Comparison of ENCODE assay signal across 9 cellular contexts in the genomic region with DNA sequence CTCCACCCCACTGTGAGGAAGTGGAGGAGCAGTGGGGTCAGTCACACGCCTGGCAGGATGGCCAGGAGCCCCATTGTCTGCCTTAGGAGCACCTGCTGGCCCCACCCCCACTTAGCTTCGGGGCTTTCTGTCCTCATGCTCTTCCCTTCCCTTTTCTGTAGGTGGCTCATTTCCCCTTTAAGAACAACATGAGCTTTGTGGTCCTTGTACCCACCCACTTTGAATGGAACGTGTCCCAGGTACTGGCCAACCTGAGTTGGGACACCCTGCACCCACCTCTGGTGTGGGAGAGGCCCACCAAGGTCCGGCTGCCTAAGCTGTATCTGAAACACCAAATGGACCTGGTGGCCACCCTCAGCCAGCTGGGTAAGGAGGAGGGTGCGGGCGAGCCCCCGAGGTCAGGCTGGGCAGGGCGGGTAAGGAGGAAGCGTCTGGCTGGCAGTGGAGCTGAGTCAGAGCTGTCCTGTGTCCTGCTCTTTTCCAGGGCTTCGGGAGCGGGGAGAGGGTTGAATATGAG. TPM values are rescaled to one million over a fixed set of nuclear protein-coding genes. Genes with fewer than 3 reads are reported as not detected.
A peak's percentile ranks its signal among the peaks of the same experiment; 100 is the strongest.
DNase-seq lines count a peak whose midpoint lies in the region; ATAC-seq and TF ChIP-seq lines count a peak whose summit lies in the region.
"Had no signal": no experiment of that assay in that cellular context is flagged by ENCODE, and none has a peak within 500 bp of the region (broad histone marks: within the 10 kb centered on the region; RNA-seq: fewer than 3 reads in every experiment).

No MANE protein-coding gene starts in this region.

- intact Hi-C loops in Panc1 (cut with micrococcal nuclease; ENCODE audit: unreplicated experiment) = no loop called here
- intact Hi-C loops in spleen (cut with DNase I; ENCODE audit: low total_unique reads) = no loop called here

- H3K27me3 ChIP-seq in H7 (ENCODE audit: control insufficient read depth, insufficient read depth, low read length) = no peaks in the 10 kb centered on the region
- H3K27me3 ChIP-seq in Panc1 (ENCODE audit: control insufficient read depth, insufficient read depth, low read length) = no peaks in the 10 kb centered on the region
- no peaks in the 10 kb centered on the region for H3K27me3 ChIP-seq in spleen (replicated peaks in 1 of 7)

- BruUV-seq in Panc1 (replicated peaks; lab: Mats Ljungman, UMichigan) = no TSS peak

- no peak for TF ChIP-seq CTCF in Panc1 (IDR thresholded peaks at IDR 0.05)
- peak in 1 of 11 experiments; percentile 15 for TF ChIP-seq CTCF in spleen (IDR thresholded peaks at IDR 0.05 in 8 of 11, conservative IDR thresholded peaks at IDR 0.05 in 3 of 11)

- CTCF ChIA-PET in Panc1 (lab: Charles Lee) = no interaction called here

- peak; percentile 84 for DNase-seq in H7
- DNase-seq in Panc1 (ENCODE audit: low read depth, low spot score) = no peak
- peak; percentile 41 for DNase-seq in glomerular visceral epithelial cell (ENCODE audit: extremely low spot score)
- peak; percentile 83 for DNase-seq in spleen
- DNase-seq in activated CD4-positive, CD25-positive, alpha-beta regulatory T cell treated with anti-CD3 and anti-CD28 coated beads, Interleukin-2, amount 50 U/mL, for 72 hours = no peak
- no peak for DNase-seq in cortex of kidney (lab: John Stamatoyannopoulos, UW)
- no peak for DNase-seq in activated T-cell treated with anti-CD3 and anti-CD28 coated beads, Interleukin-2, amount 50 U/mL, for 1 hour

- WGBS in spleen, 5 donors = 16 to 29% (median 19%) methylated on average over 7 to 11 of the region's 11 CpGs

- no peak overlapping the region for H3K4me3 ChIP-seq in H7 (ENCODE audit: insufficient read depth, low read depth, low read length)
- H3K4me3 ChIP-seq in Panc1 (ENCODE audit: low read depth in 2 of 2, low read length in 2 of 2) = no peak overlapping the region
- peak overlapping the region in 4 of 8 donors; percentile 8 to 54 (median 12) for H3K4me3 ChIP-seq in spleen
- H3K4me3 ChIP-seq: SK-N-MC had no signal

- in situ Hi-C loops in Panc1 (cut with HindIII; ENCODE audit: low pct_unique_long_range_greater_than_20kb, low sequenced_read_pairs) = no loop called here

- H3K36me3 ChIP-seq in H7 (replicated peaks; ENCODE audit: control insufficient read depth, insufficient read depth, low read length) (no peaks in the 10 kb centered on the region), Panc1 (ENCODE audit: control insufficient read depth, insufficient read depth, low read length) (no peaks in the 10 kb centered on the region), spleen (no peaks in the 10 kb centered on the region)

- H3K4me1 ChIP-seq in Panc1 (ENCODE audit: control insufficient read depth, insufficient read depth, low read length) (peaks cover 5% of the 10 kb centered on the region; the same call in 1 of the 2 replicates), spleen (peaks cover 3 to 47% (median 14%) of the 10 kb centered on the region in 6 donors)

- peak overlapping the region; percentile 51; the same call in 1 of the 2 replicates for H3K27ac ChIP-seq in Panc1 (ENCODE audit: low read length)
- H3K27ac ChIP-seq in spleen = peak overlapping the region in 5 of 8 donors; percentile 9 to 77 (median 48)
- H3K27ac ChIP-seq: SK-N-MC had no signal

- no peak for TF ChIP-seq POLR2A in spleen (IDR thresholded peaks at IDR 0.05)

- POLR2A ChIA-PET in Panc1 (lab: Charles Lee) = interaction anchor here (0.5 kb wide), 1 partner anchor 114 kb away, joined by 3 read pairs; no protein-coding TSS in a partner anchor

- ATAC-seq in Panc1 (peak; percentile 60), HG02973 (IDR thresholded peaks at IDR 0.05; ENCODE audit: unreplicated experiment) (no peak)

- H3K9me3 ChIP-seq in Panc1 (ENCODE audit: control insufficient read depth, insufficient read depth, low read depth, low read length) (no peaks in the 10 kb centered on the region), spleen (no peaks in the 10 kb centered on the region)

RNA-seq across cellular contexts. Expression of a gene that starts 9.4 kb away (rescaled TPM):
- total RNA-seq in H7 (2014; rRNA removed; shearing (Covaris generic)) = 30.3 and 33.4 TPM in 2 replicates
- total RNA-seq in Panc1 (2021; ENCODE audit: unreplicated experiment) (4.6 TPM), spleen (100 to 1,000 TPM in 5 of 7 donors, 10 to 100 TPM in 2; 79.8 to 361 (median 192) TPM)
- 10.1 TPM for polyA plus RNA-seq in Panc1 (2012; ENCODE audit: insufficient read length)
- polyA plus RNA-seq in spleen = 100 to 1,000 TPM in 1 of 3 donors, 10 to 100 TPM in 2; 53.5 to 132 (median 99.5) TPM

RNA-seq across cellular contexts. Expression of a gene that starts 9.8 kb away (rescaled TPM):
- 0.52 and 0.74 TPM in 2 replicates for total RNA-seq in H7 (2014; rRNA removed; shearing (Covaris generic))
- total RNA-seq in Panc1 (2021; ENCODE audit: unreplicated experiment) (0.77 TPM), spleen (1 to 10 TPM; 1.6 to 7.9 (median 5.0) TPM)
- 1.3 TPM for polyA plus RNA-seq in Panc1 (2012; ENCODE audit: insufficient read length)
- polyA plus RNA-seq in spleen = 1 to 10 TPM; 3.5 to 7.0 (median 4.9) TPM

RNA-seq across cellular contexts. Expression of a gene that starts 28.0 kb away (rescaled TPM):
- total RNA-seq in H7 (2014; rRNA removed; shearing (Covaris generic)) = 13.2 and 14.3 TPM in 2 replicates
- total RNA-seq in Panc1 (2021; ENCODE audit: unreplicated experiment) = 29.5 TPM
- polyA plus RNA-seq in Panc1 (2012; ENCODE audit: insufficient read length) = 36.4 TPM
- total RNA-seq in spleen = 10 to 100 TPM; 38.2 to 74.7 (median 54.7) TPM
- polyA plus RNA-seq in spleen = 10 to 100 TPM; 16.2 to 41.3 (median 29.3) TPM

RNA-seq across cellular contexts. Expression of a gene that starts 42.3 kb away (rescaled TPM):
- total RNA-seq in H7 (2014; rRNA removed; shearing (Covaris generic)) = 0.04 and 0.45 TPM in 2 replicates
- total RNA-seq in Panc1 (2021; ENCODE audit: unreplicated experiment) = 7.0 TPM
- 3.0 TPM for polyA plus RNA-seq in Panc1 (2012; ENCODE audit: insufficient read length)
- total RNA-seq in spleen = 1 to 10 TPM; 1.7 to 5.4 (median 3.1) TPM
- under 1 TPM; 0.26 to 0.67 (median 0.28) TPM for polyA plus RNA-seq in spleen

Comparison
In these comparisons a context has a peak if more than half of its experiments do, and no peak if none do; other contexts are left out.
1. DNase-seq: peak in H7 (single experiment), glomerular visceral epithelial cell (single experiment) and spleen (single experiment); none in Panc1 (single experiment), activated CD4-positive, CD25-positive, alpha-beta regulatory T cell treated with anti-CD3 and anti-CD28 coated beads, Interleukin-2, amount 50 U/mL, for 72 hours (single experiment), cortex of kidney (single experiment) and activated T-cell treated with anti-CD3 and anti-CD28 coated beads, Interleukin-2, amount 50 U/mL, for 1 hour (single experiment).